8 cellular contexts compared by ENCODE assay signal in genomic region chr19:3108775-3109174, GRCh38. TPM values are rescaled to one million over a fixed set of nuclear protein-coding genes. Genes with fewer than 3 reads are reported as not detected.
A peak's percentile ranks its signal among the peaks of the same experiment; 100 is the strongest.
DNase-seq lines count a peak whose midpoint lies in the region; ATAC-seq, FAIRE-seq and TF ChIP-seq lines count a peak whose summit lies in the region.

No MANE protein-coding gene starts in this region.

- ATAC-seq in body of pancreas (peak; percentile 47), GM18517 (IDR thresholded peaks at IDR 0.05; ENCODE audit: unreplicated experiment) (no peak)

- no peaks in the 10 kb centered on the region for H3K27me3 ChIP-seq in body of pancreas

- H3K27ac ChIP-seq in body of pancreas = no peak overlapping the region
- H3K27ac ChIP-seq in kidney (ENCODE audit: low read depth in 2 of 2, low read length in 2 of 2) = no peak overlapping the region

- H3K9me3 ChIP-seq in body of pancreas = no peaks in the 10 kb centered on the region
- no peaks in the 10 kb centered on the region for H3K9me3 ChIP-seq in kidney (ENCODE audit: control insufficient read depth in 1 of 2, low read length in 2 of 2)

- H3K4me1 ChIP-seq in body of pancreas = peaks cover 14% of the 10 kb centered on the region
- peaks cover 13 to 27% of the 10 kb centered on the region in 2 donors for H3K4me1 ChIP-seq in kidney (ENCODE audit: control insufficient read depth in 1 of 2, insufficient read depth in 1 of 2, low read depth in 1 of 2, low read length in 2 of 2)

- intact Hi-C loops in body of pancreas (cut with DNase I) = loop anchor here (5.0 kb wide), 1 partner anchor 146 kb away; no protein-coding TSS in a partner anchor
- intact Hi-C loops in kidney (cut with DNase I) = loop anchor here (10.0 kb wide), 1 partner anchor 144 kb away; no protein-coding TSS in a partner anchor
- intact Hi-C loops in posterior vena cava (cut with DNase I) = loop anchor here (10.0 kb wide), 1 partner anchor 144 kb away; no protein-coding TSS in a partner anchor

- WGBS in body of pancreas, 2 donors = 59% methylated on average over 5 of the region's 5 CpGs; no CpG with 5 or more reads in 1 of the 2 donors

- TF ChIP-seq CTCF in GM12865 (IDR thresholded peaks at IDR 0.05; ENCODE audit: insufficient read depth, low read depth, low read length, missing control alignments) (peak; percentile 95), body of pancreas (IDR thresholded peaks at IDR 0.05) (peak; percentile 58 to 78 (median 66)), kidney (IDR thresholded peaks at IDR 0.05; ENCODE audit: borderline replicate concordance, extremely low read depth, insufficient read depth) (peak; percentile 79)

- no peaks in the 10 kb centered on the region for H3K36me3 ChIP-seq in body of pancreas (replicated peaks in 1 of 2; ENCODE audit: insufficient read depth in 1 of 2, low read depth in 2 of 2)
- H3K36me3 ChIP-seq in kidney (ENCODE audit: control insufficient read depth in 1 of 2, insufficient read depth in 2 of 2, low read length in 2 of 2) = peaks cover 0 to 3% of the 10 kb centered on the region in 2 donors

- H3K4me3 ChIP-seq in GM12865 (ENCODE audit: low read depth, low read length) = no peak overlapping the region
- H3K4me3 ChIP-seq in body of pancreas = no peak overlapping the region
- no peak overlapping the region for H3K4me3 ChIP-seq in kidney (ENCODE audit: low read length in 2 of 2)

- H3K9ac ChIP-seq in kidney (ENCODE audit: low read length in 2 of 2) = no peak overlapping the region

- no peak for TF ChIP-seq POLR2A in body of pancreas (IDR thresholded peaks at IDR 0.05)

- FAIRE-seq in kidney (lab: Jason Lieb, UNC) = no peak

- DNase-seq in GM12865 (ENCODE audit: low read depth) (peak; percentile 79), NCI-H1105 (lab: John Stamatoyannopoulos, UW) (peak; percentile 61), UCSD-AML1 (lab: John Stamatoyannopoulos, UW; ENCODE audit: unreplicated experiment) (peak; percentile 70), body of pancreas (peak; percentile 63 to 70 (median 64)), kidney (peak; percentile 81), posterior vena cava (ENCODE audit: low spot score) (no peak)
- DNase-seq in stimulated activated CD4-positive, alpha-beta T cell treated with anti-CD3 and anti-CD28 coated beads, TNF-alpha, amount 100 ng/mL, for 24 hours (ENCODE audit: low read depth in 3 of 3) = peak; percentile 35 to 69 (median 57)

RNA-seq across cellular contexts. Expression of gene GNA11, which starts 14.6 kb away (rescaled TPM):
- total RNA-seq in body of pancreas (10 to 100 TPM; 27.2 to 37.2 TPM), kidney (69.4 TPM), posterior vena cava (10 to 100 TPM; 71.9 to 76.5 TPM)
- 43.9 TPM for polyA plus RNA-seq in kidney (ENCODE audit: insufficient read depth, low read depth, low replicate concordance)

RNA-seq across cellular contexts. Expression of gene GNA15, which starts 27.1 kb away (rescaled TPM):
- 1 to 10 TPM; 1.6 to 2.6 TPM for total RNA-seq in body of pancreas
- total RNA-seq in kidney = 8.7 TPM
- polyA plus RNA-seq in kidney (ENCODE audit: insufficient read depth, low read depth, low replicate concordance) = 1.7 TPM
- total RNA-seq in posterior vena cava = 1 to 10 TPM; 7.0 to 9.9 TPM

RNA-seq across cellular contexts. Expression of gene TLE5, which starts 46.5 kb away (rescaled TPM):
- total RNA-seq in body of pancreas (100 to 1,000 TPM; 166 to 254 TPM), kidney (526 TPM), posterior vena cava (100 to 1,000 TPM; 344 to 424 TPM)
- 580 TPM for polyA plus RNA-seq in kidney (ENCODE audit: insufficient read depth, low read depth, low replicate concordance)
